8 cellular contexts compared by ENCODE assay signal in genomic region chr2:33395660-33396249, GRCh38.
DNase-seq lines count a peak whose midpoint lies in the region; ATAC-seq and TF ChIP-seq lines count a peak whose summit lies in the region.

No MANE protein-coding gene starts in this region.

- no peak overlapping the region for H3K27ac Mint-ChIP-seq in activated CD4-positive, alpha-beta T cell treated with anti-CD3 and anti-CD28 coated beads for 36 hours

- no peak overlapping the region for H3K4me3 Mint-ChIP-seq in activated CD4-positive, alpha-beta T cell treated with anti-CD3 and anti-CD28 coated beads for 36 hours

- H3K4me1 Mint-ChIP-seq in activated CD4-positive, alpha-beta T cell treated with anti-CD3 and anti-CD28 coated beads for 36 hours: no peaks in the 10 kb centered on the region

- no peaks in the 10 kb centered on the region for H3K36me3 Mint-ChIP-seq in activated CD4-positive, alpha-beta T cell treated with anti-CD3 and anti-CD28 coated beads for 36 hours (ENCODE audit: low read depth)

- no peak overlapping the region for H3K4me2 ChIP-seq in KMS-11
- no peak overlapping the region for H3K4me2 ChIP-seq in neural cell (ENCODE audit: low read length)

- H3K27me3 Mint-ChIP-seq in activated CD4-positive, alpha-beta T cell treated with anti-CD3 and anti-CD28 coated beads for 36 hours: no peaks in the 10 kb centered on the region

- no peak for TF ChIP-seq EP300 in neural cell (conservative IDR thresholded peaks at IDR 0.05; ENCODE audit: poor library complexity, severe bottlenecking)

- H4K20me1 ChIP-seq in KMS-11 (ENCODE audit: insufficient read depth) (no peaks in the 10 kb centered on the region), neural cell (ENCODE audit: insufficient read depth) (no peaks in the 10 kb centered on the region)

- H3F3A ChIP-seq in neural cell (ENCODE audit: insufficient read depth, low read length, poor library complexity, severe bottlenecking): no peaks in the 10 kb centered on the region

- H3K36me3 ChIP-seq in KMS-11 (ENCODE audit: insufficient read depth) (no peaks in the 10 kb centered on the region), neural cell (ENCODE audit: insufficient read depth, low read length) (no peaks in the 10 kb centered on the region)

- H3K27me3 ChIP-seq in KMS-11 (ENCODE audit: insufficient read depth, low read depth): no peaks in the 10 kb centered on the region
- H3K27me3 ChIP-seq in neural cell (ENCODE audit: insufficient read depth, low read depth, low read length): no peaks in the 10 kb centered on the region

- no peak overlapping the region for H3K4me3 ChIP-seq in KMS-11 (IDR thresholded peaks at IDR 0.05; ENCODE audit: insufficient read depth, low read depth, low read length)
- no peak overlapping the region for H3K4me3 ChIP-seq in epithelial cell of esophagus (ENCODE audit: low read length)
- H3K4me3 ChIP-seq in neural cell (ENCODE audit: low read length): no peak overlapping the region

- CTCF ChIA-PET in activated CD4-positive, alpha-beta T cell treated with anti-CD3 and anti-CD28 coated beads for 36 hours (lab: Charles Lee): interaction anchor here (0.6 to 1.2 kb wide), 14 partner anchors 11 to 1987 kb away, joined by 3 to 5 read pairs (median 3); no protein-coding TSS in a partner anchor

- H3K4me1 ChIP-seq in KMS-11 (ENCODE audit: low read depth, poor library complexity, severe bottlenecking): peaks cover 36% of the 10 kb centered on the region

- no peaks in the 10 kb centered on the region for H3K79me2 ChIP-seq in KMS-11 (ENCODE audit: insufficient read depth, low read depth)
- no peaks in the 10 kb centered on the region for H3K79me2 ChIP-seq in neural cell (replicated peaks; ENCODE audit: insufficient read depth, low read length)

- no peak for ATAC-seq in activated CD4-positive, alpha-beta T cell treated with anti-CD3 and anti-CD28 coated beads for 36 hours
- ATAC-seq in GM21367 (IDR thresholded peaks at IDR 0.05; ENCODE audit: unreplicated experiment): no peak

- H2AFZ ChIP-seq in KMS-11 (ENCODE audit: low read depth): no peak overlapping the region
- H2AFZ ChIP-seq in neural cell (ENCODE audit: low read depth, low read length): no peak overlapping the region

- H3K9me3 Mint-ChIP-seq in activated CD4-positive, alpha-beta T cell treated with anti-CD3 and anti-CD28 coated beads for 36 hours (ENCODE audit: low read depth): no peaks in the 10 kb centered on the region

- POLR2A ChIA-PET in activated CD4-positive, alpha-beta T cell treated with anti-CD3 and anti-CD28 coated beads for 36 hours (lab: Charles Lee): interaction anchor here (0.6 kb wide), 3 partner anchors 10 to 886 kb away, joined by 3 to 4 read pairs (median 4); no protein-coding TSS in a partner anchor

- H3K9ac ChIP-seq in KMS-11 (no peak overlapping the region), neural cell (ENCODE audit: low read length) (no peak overlapping the region)

- no peaks in the 10 kb centered on the region for H3K9me3 ChIP-seq in neural cell (ENCODE audit: low read length)

- H3K27ac ChIP-seq in KMS-11: no peak overlapping the region
- no peak overlapping the region for H3K27ac ChIP-seq in neural cell (ENCODE audit: low read length)

- TF ChIP-seq RAD21 in neural cell (conservative IDR thresholded peaks at IDR 0.05): no peak

- intact Hi-C loops in activated CD4-positive, alpha-beta T cell treated with anti-CD3 and anti-CD28 coated beads for 36 hours (cut with DNase I, micrococcal nuclease): loop anchor here in 1 of 2 experiments (1.0 to 5.0 kb wide), 2 partner anchors 187 to 360 kb away; no protein-coding TSS in a partner anchor

- TF ChIP-seq CTCF in KMS-11 (conservative IDR thresholded peaks at IDR 0.05; ENCODE audit: low read depth, low read length) (peak; percentile 94), epithelial cell of esophagus (IDR thresholded peaks at IDR 0.05; ENCODE audit: insufficient read depth, low read depth, low read length, missing control alignments) (peak; percentile 72), neural cell (IDR thresholded peaks at IDR 0.05; ENCODE audit: poor library complexity, severe bottlenecking) (peak; percentile 34)

- H3K9me2 ChIP-seq in neural cell (ENCODE audit: insufficient read depth, low read length): no peaks in the 10 kb centered on the region

- DNase-seq in DMS79 treated with DMSO at 0.1 percent for 48 hours (lab: John Stamatoyannopoulos, UW) (peak; percentile 3), DMS79 (lab: John Stamatoyannopoulos, UW) (no peak), epithelial cell of esophagus (ENCODE audit: low read depth) (peak; percentile 58), mesenteric fat pad (ENCODE audit: low spot score) (no peak)
- DNase-seq in activated CD4-positive, alpha-beta T cell treated with anti-CD3 and anti-CD28 coated beads for 36 hours: peak; percentile 73

TF ChIP-seq in neural cell, 6 proteins besides CTCF, POLR2A, EP300 and RAD21:
- TF ChIP-seq REST (IDR thresholded peaks at IDR 0.05; ENCODE audit: borderline replicate concordance): no peak
- TF ChIP-seq MXI1 (conservative IDR thresholded peaks at IDR 0.05; ENCODE audit: poor library complexity, severe bottlenecking): no peak
- TF ChIP-seq EZH2 (IDR thresholded peaks at IDR 0.05; ENCODE audit: borderline replicate concordance, insufficient read depth, low read length, poor library complexity, severe bottlenecking): no peak
- TF ChIP-seq SMC3 (conservative IDR thresholded peaks at IDR 0.05; ENCODE audit: poor library complexity): no peak
- TF ChIP-seq POLR2AphosphoS5 (IDR thresholded peaks at IDR 0.05): no peak
- no peak for TF ChIP-seq TAF1 (IDR thresholded peaks at IDR 0.05; ENCODE audit: low read depth)
TF ChIP-seq in neural cell: peak in this region for 0.

Comparison
In these comparisons a context has a peak if more than half of its experiments do, and no peak if none do; other contexts are left out.
1. DNase-seq: peak in DMS79 treated with DMSO at 0.1 percent for 48 hours (single experiment), activated CD4-positive, alpha-beta T cell treated with anti-CD3 and anti-CD28 coated beads for 36 hours (single experiment) and epithelial cell of esophagus (single experiment); none in DMS79 (single experiment) and mesenteric fat pad (single experiment).
2. CTCF ChIP-seq: peak in every context shown above with its lines; median percentile 94 in KMS-11; 72 in epithelial cell of esophagus; 34 in neural cell.